ENCODE assay signal across 8 cellular contexts in the genomic region with DNA sequence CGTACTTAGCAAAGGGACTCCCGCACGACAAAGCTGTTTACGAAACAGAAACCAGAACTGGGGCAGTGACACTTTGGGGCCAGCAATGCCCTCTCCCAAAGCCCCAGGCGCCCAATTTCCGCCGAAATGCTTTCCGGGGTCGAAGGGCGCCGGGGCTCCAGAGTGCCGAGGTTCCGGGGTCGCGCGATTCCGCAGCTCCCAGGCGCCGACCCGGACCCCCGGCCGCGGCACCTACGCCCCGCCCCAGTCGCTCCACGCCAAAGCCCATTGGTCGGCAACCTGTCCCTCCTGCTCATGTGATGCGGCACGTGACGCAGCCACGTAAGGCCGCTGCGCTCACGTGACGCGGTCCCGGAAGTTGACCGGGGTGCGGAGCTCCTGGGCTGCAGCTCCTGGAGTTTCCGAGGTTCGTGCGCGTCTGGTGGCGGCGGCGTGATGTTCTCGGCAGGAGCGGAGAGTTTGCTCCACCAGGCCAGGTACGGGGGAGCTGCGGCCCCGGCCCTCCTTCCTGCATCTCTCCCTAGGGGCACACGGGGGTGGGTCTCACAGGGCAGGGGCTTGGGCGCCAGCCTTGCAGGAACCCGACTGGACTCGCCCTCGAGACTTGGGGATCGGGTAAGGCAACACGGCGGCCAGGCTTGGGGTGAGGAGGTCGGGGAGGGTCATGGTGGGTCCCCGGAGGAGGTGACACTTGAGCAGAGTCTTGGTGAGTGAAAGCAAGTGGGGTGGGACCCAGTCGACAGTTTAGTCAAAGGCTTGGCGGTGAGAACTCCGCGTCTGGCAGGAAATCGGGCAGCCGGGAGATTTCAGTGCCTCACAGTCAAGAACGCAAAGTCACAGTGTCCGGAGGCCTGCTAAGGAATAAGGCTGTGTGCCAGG. TPM values are rescaled to one million over a fixed set of nuclear protein-coding genes. Genes with fewer than 3 reads are reported as not detected.
DNase-seq lines count a peak whose midpoint lies in the region; ATAC-seq, FAIRE-seq and TF ChIP-seq lines count a peak whose summit lies in the region.

A gene with protein sequence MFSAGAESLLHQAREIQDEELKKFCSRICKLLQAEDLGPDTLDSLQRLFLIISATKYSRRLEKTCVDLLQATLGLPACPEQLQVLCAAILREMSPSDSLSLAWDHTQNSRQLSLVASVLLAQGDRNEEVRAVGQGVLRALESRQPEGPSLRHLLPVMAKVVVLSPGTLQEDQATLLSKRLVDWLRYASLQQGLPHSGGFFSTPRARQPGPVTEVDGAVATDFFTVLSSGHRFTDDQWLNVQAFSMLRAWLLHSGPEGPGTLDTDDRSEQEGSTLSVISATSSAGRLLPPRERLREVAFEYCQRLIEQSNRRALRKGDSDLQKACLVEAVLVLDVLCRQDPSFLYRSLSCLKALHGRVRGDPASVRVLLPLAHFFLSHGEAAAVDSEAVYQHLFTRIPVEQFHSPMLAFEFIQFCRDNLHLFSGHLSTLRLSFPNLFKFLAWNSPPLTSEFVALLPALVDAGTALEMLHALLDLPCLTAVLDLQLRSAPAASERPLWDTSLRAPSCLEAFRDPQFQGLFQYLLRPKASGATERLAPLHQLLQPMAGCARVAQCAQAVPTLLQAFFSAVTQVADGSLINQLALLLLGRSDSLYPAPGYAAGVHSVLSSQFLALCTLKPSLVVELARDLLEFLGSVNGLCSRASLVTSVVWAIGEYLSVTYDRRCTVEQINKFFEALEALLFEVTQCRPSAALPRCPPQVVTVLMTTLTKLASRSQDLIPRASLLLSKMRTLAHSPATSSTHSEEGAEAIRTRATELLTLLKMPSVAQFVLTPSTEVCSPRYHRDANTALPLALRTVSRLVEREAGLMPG (plus strand): TSS at position 343 of the 879 bp plus-strand sequence. CDS start 93 bp downstream, at position 436.

- WGBS in H1 (ENCODE audit: extremely low coverage in 1 of 2, insufficient coverage in 1 of 2, insufficient read length in 1 of 2, insufficient replicate concordance in 2 of 2, low coverage in 1 of 2, low lambda C conversion rate in 2 of 2, missing lambda C conversion rate in 1 of 2), 2 experiments: 3% methylated on average over 55 of the region's 70 CpGs; no CpG with 5 or more reads in 1 of the 2 experiments
- WGBS in mesenchymal stem cell: under 1% methylated on average over 70 of the region's 70 CpGs

- H3K4me1 Mint-ChIP-seq in activated CD8-positive, alpha-beta memory T cell treated with anti-CD3 and anti-CD28 coated beads, Interleukin-2, amount 10 ng/mL, durations not matched to agents 7 days and 5 days: peaks cover 36% of the 10 kb centered on the region

- peak in 1 of 2 experiments; percentile 78; a peak in 2 of 3 replicates for TF ChIP-seq POLR2A in H1 (IDR thresholded peaks at IDR 0.05; ENCODE audit: control extremely low read depth in 1 of 2, low read depth in 2 of 2, low read length in 2 of 2)

- no peak within 1 kb of the TSS for H2BK15ac ChIP-seq in H1 (ENCODE audit: low read length)
- peak within 1 kb of the TSS; percentile 17 for H2BK15ac ChIP-seq in mesenchymal stem cell (ENCODE audit: low read depth, poor library complexity, severe bottlenecking)

- no peak for TF ChIP-seq CTCF in H1 (IDR thresholded peaks at IDR 0.05; ENCODE audit: control extremely low read depth in 1 of 3, insufficient read depth in 1 of 3, low read depth in 1 of 3, low read length in 3 of 3)

- peak within 1 kb of the TSS; percentile 98 to 100 for H3K4me2 ChIP-seq in H1 (ENCODE audit: insufficient read depth in 1 of 2, low read depth in 2 of 2, low read length in 2 of 2)
- peak within 1 kb of the TSS; percentile 87 for H3K4me2 ChIP-seq in mesenchymal stem cell (ENCODE audit: low read length, poor library complexity, severe bottlenecking)

- POLR2A ChIA-PET in H1 (lab: Charles Lee; ENCODE audit: partially characterized antibody): interaction anchor here (0.7 to 2.6 kb wide), 12 partner anchors 9 to 820 kb away, joined by 3 to 10 read pairs (median 4); no protein-coding TSS in a partner anchor

- H3K9me3 ChIP-seq in NT2/D1 (ENCODE audit: insufficient read depth, low read length) (no peaks in the 10 kb centered on the region), H1 (ENCODE audit: insufficient read depth in 2 of 2, low read depth in 1 of 2, low read length in 1 of 2) (no peaks in the 10 kb centered on the region), mesenchymal stem cell (ENCODE audit: control insufficient read depth, low read length) (no peaks in the 10 kb centered on the region)

- no peak within 1 kb of the TSS for H3K14ac ChIP-seq in H1 (ENCODE audit: insufficient read length)
- peak within 1 kb of the TSS in 1 of 2 experiments; percentile 97 for H3K14ac ChIP-seq in mesenchymal stem cell (ENCODE audit: low read length in 2 of 2)

- H4K91ac ChIP-seq in H1 (replicated peaks; ENCODE audit: insufficient read length, low read length) (peak within 1 kb of the TSS; percentile 54), mesenchymal stem cell (ENCODE audit: low read length) (peak within 1 kb of the TSS; percentile 93)

- no peaks in the 10 kb centered on the region for H3K27me3 ChIP-seq in NT2/D1 (ENCODE audit: insufficient read depth, insufficient read length)
- 0 out of 7 replicates have a peak, but pooled peaks cover 0 to 2% (median 0%) of the 10 kb centered on the region in 4 experiments for H3K27me3 ChIP-seq in H1 (replicated peaks in 1 of 4; ENCODE audit: control insufficient read depth in 3 of 4, extremely low read depth in 1 of 4, insufficient read depth in 3 of 4, low read length in 3 of 4)
- no peaks in the 10 kb centered on the region for H3K27me3 ChIP-seq in mesenchymal stem cell (ENCODE audit: control insufficient read depth in 1 of 2, insufficient read depth in 1 of 2, low read length in 2 of 2)

- CTCF ChIA-PET in activated CD8-positive, alpha-beta memory T cell treated with anti-CD3 and anti-CD28 coated beads, Interleukin-2, amount 10 ng/mL, durations not matched to agents 7 days and 5 days (lab: Charles Lee): interaction anchor here (0.8 to 4.2 kb wide), 8 partner anchors 16 to 199 kb away, joined by 4 to 14 read pairs (median 8); no protein-coding TSS in a partner anchor
- CTCF ChIA-PET in H1 (lab: Charles Lee; ENCODE audit: partially characterized antibody): interaction anchor here (0.5 to 3.0 kb wide), 8 partner anchors 10 to 310 kb away, joined by 3 to 10 read pairs (median 4); no protein-coding TSS in a partner anchor

- H3K79me1 ChIP-seq in H1 (ENCODE audit: low read depth, low read length) (peaks cover 2% of the 10 kb centered on the region), mesenchymal stem cell (replicated peaks; ENCODE audit: low read length, poor library complexity, severe bottlenecking) (peaks cover 24% of the 10 kb centered on the region)

- H3K27ac Mint-ChIP-seq in activated CD8-positive, alpha-beta memory T cell treated with anti-CD3 and anti-CD28 coated beads, Interleukin-2, amount 10 ng/mL, durations not matched to agents 7 days and 5 days: peak within 1 kb of the TSS; percentile 92

- DNase-seq in Caki2 (ENCODE audit: low read depth) (peak; percentile 90), HTR-8/SVneo (ENCODE audit: insufficient read length, low spot score) (peak; percentile 100), NT2/D1 (ENCODE audit: low read depth, low spot score) (peak; percentile 97), H1 (ENCODE audit: low read depth in 1 of 2, low spot score in 2 of 2) (peak; percentile 82 to 94), mesenchymal stem cell (peak; percentile 96)
- DNase-seq in activated CD8-positive, alpha-beta memory T cell treated with anti-CD3 and anti-CD28 coated beads, Interleukin-2, amount 10 ng/mL, durations not matched to agents 7 days and 5 days: peak; percentile 97
- DNase-seq in stimulated activated CD8-positive, alpha-beta memory T cell treated with anti-CD3 and anti-CD28 coated beads, Interleukin-12 subunit alpha, Interleukin-12 subunit beta, amount 100 ng/mL, for 24 hours (ENCODE audit: extremely low read depth): peak; percentile 89

- H3K23ac ChIP-seq in H1 (ENCODE audit: insufficient read length): no peak within 1 kb of the TSS
- peak within 1 kb of the TSS in 1 of 2 experiments; percentile 73 for H3K23ac ChIP-seq in mesenchymal stem cell (ENCODE audit: low read length in 2 of 2)

- no peaks in the 10 kb centered on the region for H3K9me3 Mint-ChIP-seq in activated CD8-positive, alpha-beta memory T cell treated with anti-CD3 and anti-CD28 coated beads, Interleukin-2, amount 10 ng/mL, durations not matched to agents 7 days and 5 days (ENCODE audit: low read depth)

- H3K27ac ChIP-seq in H1 (ENCODE audit: low read depth, low read length): peak within 1 kb of the TSS; percentile 54; the same call in 1 of the 2 replicates
- H3K27ac ChIP-seq in mesenchymal stem cell (ENCODE audit: low read length, poor library complexity, severe bottlenecking): peak within 1 kb of the TSS; percentile 86

- H2BK5ac ChIP-seq in H1 (ENCODE audit: low read depth, low read length): peak within 1 kb of the TSS; percentile 63; the same call in 1 of the 2 replicates
- peak within 1 kb of the TSS; percentile 81 for H2BK5ac ChIP-seq in mesenchymal stem cell (ENCODE audit: low read depth, low read length, poor library complexity, severe bottlenecking)

- H3K4me3 Mint-ChIP-seq in activated CD8-positive, alpha-beta memory T cell treated with anti-CD3 and anti-CD28 coated beads, Interleukin-2, amount 10 ng/mL, durations not matched to agents 7 days and 5 days: peak within 1 kb of the TSS; percentile 98

- H4K20me1 ChIP-seq in H1 (replicated peaks in 1 of 2; ENCODE audit: control insufficient read depth in 1 of 2, insufficient read depth in 2 of 2, low read length in 2 of 2): peaks cover 0 to 1% of the 10 kb centered on the region in 2 experiments

- H3K18ac ChIP-seq in H1 (ENCODE audit: extremely low read depth, low read length) (peak within 1 kb of the TSS; percentile 60; the same call in 1 of the 2 replicates), mesenchymal stem cell (ENCODE audit: low read depth in 1 of 2, low read length in 2 of 2) (peak within 1 kb of the TSS; percentile 83 to 96)

- ATAC-seq in GM21381 (IDR thresholded peaks at IDR 0.05; ENCODE audit: unreplicated experiment): peak; percentile 89
- ATAC-seq in activated CD8-positive, alpha-beta memory T cell treated with anti-CD3 and anti-CD28 coated beads, Interleukin-2, amount 10 ng/mL, durations not matched to agents 7 days and 5 days: peak; percentile 93

- H3K27me3 Mint-ChIP-seq in activated CD8-positive, alpha-beta memory T cell treated with anti-CD3 and anti-CD28 coated beads, Interleukin-2, amount 10 ng/mL, durations not matched to agents 7 days and 5 days: no peaks in the 10 kb centered on the region

- FAIRE-seq in HTR-8/SVneo (lab: Jason Lieb, UNC) (peak; percentile 98), H1 (lab: Jason Lieb, UNC) (no peak)

- H2AK5ac ChIP-seq in H1 (ENCODE audit: low read depth, low read length): peak within 1 kb of the TSS; percentile 82; the same call in 1 of the 2 replicates
- H2AK5ac ChIP-seq in mesenchymal stem cell (ENCODE audit: low read length, severe bottlenecking): peak within 1 kb of the TSS; percentile 70

- peaks cover 9% of the 10 kb centered on the region for H3K36me3 Mint-ChIP-seq in activated CD8-positive, alpha-beta memory T cell treated with anti-CD3 and anti-CD28 coated beads, Interleukin-2, amount 10 ng/mL, durations not matched to agents 7 days and 5 days

- H3K56ac ChIP-seq in H1 (replicated peaks; ENCODE audit: insufficient read length, low read depth, low read length): peak within 1 kb of the TSS; percentile 24

- no peak; a peak in 1 of 4 replicates for TF ChIP-seq RAD21 in H1 (IDR thresholded peaks at IDR 0.05 in 1 of 2, conservative IDR thresholded peaks at IDR 0.05 in 1 of 2; ENCODE audit: low read depth in 2 of 2, low read length in 2 of 2)

- in situ Hi-C loops in Caki2 (cut with HindIII; ENCODE audit: low pct_unique_long_range_greater_than_20kb, low sequenced_read_pairs): no loop called here

- H2BK120ac ChIP-seq in H1 (replicated peaks; ENCODE audit: low read depth, low read length) (no peak within 1 kb of the TSS), mesenchymal stem cell (ENCODE audit: low read depth, low read length) (peak within 1 kb of the TSS; percentile 59)

- H3K4me1 ChIP-seq in NT2/D1 (ENCODE audit: insufficient read depth, insufficient read length) (peaks cover 7% of the 10 kb centered on the region), H1 (replicated peaks in 1 of 4; ENCODE audit: control insufficient read depth in 3 of 4, insufficient read depth in 4 of 4, low read length in 3 of 4) (peaks cover 0 to 5% (median 4%) of the 10 kb centered on the region in 4 experiments; a peak in 3 of 7 replicates), mesenchymal stem cell (ENCODE audit: control insufficient read depth, insufficient read depth, low read depth, low read length) (peaks cover 18% of the 10 kb centered on the region)

- peak within 1 kb of the TSS; percentile 61 for H4K5ac ChIP-seq in H1 (ENCODE audit: insufficient read length, low read depth, low read length)

- no peak within 1 kb of the TSS for H2BK20ac ChIP-seq in H1 (ENCODE audit: low read length)

- H3K4ac ChIP-seq in H1 (replicated peaks; ENCODE audit: insufficient read length, low read depth, low read length): peak within 1 kb of the TSS; percentile 49
- H3K4ac ChIP-seq in mesenchymal stem cell (ENCODE audit: low read depth in 1 of 2, low read length in 2 of 2): peak within 1 kb of the TSS; percentile 86 to 98

- peak within 1 kb of the TSS; percentile 96 for H4K8ac ChIP-seq in H1 (ENCODE audit: extremely low read depth, insufficient read depth, low read length)
- peak within 1 kb of the TSS; percentile 98 for H4K8ac ChIP-seq in mesenchymal stem cell (ENCODE audit: low read length)

- H3K9ac ChIP-seq in NT2/D1 (ENCODE audit: insufficient read length, low read depth) (peak within 1 kb of the TSS; percentile 94), H1 (replicated peaks in 1 of 4; ENCODE audit: extremely low read depth in 1 of 4, low read depth in 3 of 4, low read length in 3 of 4) (peak within 1 kb of the TSS; percentile 78 to 89 (median 82)), mesenchymal stem cell (ENCODE audit: low read length) (peak within 1 kb of the TSS; percentile 99)

- peaks cover 0 to 24% of the 10 kb centered on the region in 2 experiments; a peak in 2 of 4 replicates for H3K79me2 ChIP-seq in H1 (ENCODE audit: control insufficient read depth in 1 of 2, insufficient read depth in 2 of 2, low read length in 2 of 2)

- peak in 1 of 2 experiments; percentile 76; a peak in 1 of 3 replicates for TF ChIP-seq EP300 in H1 (IDR thresholded peaks at IDR 0.05; ENCODE audit: borderline replicate concordance in 1 of 2, low read depth in 2 of 2, low read length in 2 of 2)

- H3K36me3 ChIP-seq in NT2/D1 (ENCODE audit: insufficient read depth, insufficient read length, low read length): peaks cover 36% of the 10 kb centered on the region
- H3K36me3 ChIP-seq in H1 (ENCODE audit: control insufficient read depth in 2 of 4, insufficient read depth in 4 of 4, low read length in 3 of 4): 0 out of 8 replicates have a peak, but pooled peaks cover 0 to 3% (median 0%) of the 10 kb centered on the region in 4 experiments
- peaks cover 24 to 30% of the 10 kb centered on the region in 2 experiments for H3K36me3 ChIP-seq in mesenchymal stem cell (ENCODE audit: control insufficient read depth in 1 of 2, insufficient read depth in 2 of 2, low read depth in 1 of 2, low read length in 2 of 2)

- peaks cover 7% of the 10 kb centered on the region; the same call in 1 of the 2 replicates for H3K23me2 ChIP-seq in H1 (ENCODE audit: low read depth, low read length)

- H2BK12ac ChIP-seq in H1 (ENCODE audit: low read depth, low read length): peak within 1 kb of the TSS; percentile 68; the same call in 1 of the 2 replicates
- peak within 1 kb of the TSS; percentile 23 to 83 for H2BK12ac ChIP-seq in mesenchymal stem cell (ENCODE audit: low read length in 2 of 2)

- H3K4me3 ChIP-seq in NT2/D1 (ENCODE audit: insufficient read length, low read depth): peak within 1 kb of the TSS; percentile 98
- peak within 1 kb of the TSS; percentile 82 to 99 (median 98) for H3K4me3 ChIP-seq in H1 (ENCODE audit: extremely low read depth in 1 of 4, insufficient read depth in 2 of 4, low read depth in 3 of 4, low read length in 4 of 4)
- peak within 1 kb of the TSS; percentile 95 to 99 for H3K4me3 ChIP-seq in mesenchymal stem cell (ENCODE audit: insufficient read depth in 1 of 2, low read depth in 1 of 2, low read length in 2 of 2)

- H2AFZ ChIP-seq in H1 (ENCODE audit: low read length) (peak within 1 kb of the TSS; percentile 89; the same call in 1 of the 2 replicates), mesenchymal stem cell (ENCODE audit: low read depth, low read length) (peak within 1 kb of the TSS; percentile 93)

RNA-seq across cellular contexts. Expression of the gene that starts here (rescaled TPM):
- 20.2 and 29.8 TPM in 2 replicates for total RNA-seq in Caki2 (2014; rRNA removed; shearing (Covaris generic); ENCODE audit: low replicate concordance)
- 10 to 100 TPM; 51.2 to 57.5 TPM for total RNA-seq in activated CD8-positive, alpha-beta memory T cell treated with anti-CD3 and anti-CD28 coated beads, Interleukin-2, amount 10 ng/mL, durations not matched to agents 7 days and 5 days
- 21.9 and 24.7 TPM in 2 replicates for total RNA-seq in H1 (2021; fragmentation: NEBNext Ultra II Directional; extraction: Animal tissue kit (Norgen Biotek cat#: 25700))
- polyA plus RNA-seq in H1 (2011; rRNA removed): 24.0 and 34.3 TPM in 2 replicates
- 22.3 TPM for polyA plus RNA-seq in H1 (2011; cell fraction: cytosol; rRNA removed)
- 104 TPM for polyA plus RNA-seq in H1 (2011; cell fraction: nucleus; rRNA removed)
- polyA plus RNA-seq in H1 (2012, experiment 1 of 2): 16.2 to 22.9 TPM (median 21.4 TPM) in 4 replicates
- polyA plus RNA-seq in H1 (2012, experiment 2 of 2): 21.4 TPM
- polyA plus RNA-seq in H1 (2013, experiment 1 of 2): 12.8 TPM
- 11.1 TPM for polyA plus RNA-seq in H1 (2013, experiment 2 of 2)
- 6.7 and 7.7 TPM in 2 replicates for polyA minus RNA-seq in H1 (2011; rRNA and poly(A)+ RNA removed)
- polyA minus RNA-seq in H1 (2011; cell fraction: cytosol; rRNA and poly(A)+ RNA removed): 13.6 TPM
- polyA minus RNA-seq in H1 (2011; cell fraction: nucleus; rRNA and poly(A)+ RNA removed): 32.2 TPM
- 30.2 TPM for polyA plus RNA-seq in mesenchymal stem cell (2013, experiment 1 of 2)
- polyA plus RNA-seq in mesenchymal stem cell (2013, experiment 2 of 2): 30.0 TPM

Comparison
In these comparisons a context has a peak if more than half of its experiments do, and no peak if none do; other contexts are left out.
1. Peak in every context shown above with its lines: DNase-seq, ATAC-seq, H3K4me3 ChIP-seq and H3K27ac ChIP-seq.